10 cellular contexts compared by ENCODE assay signal in genomic region chr3:186514296-186515002, GRCh38. TPM values are rescaled to one million over a fixed set of nuclear protein-coding genes. Genes with fewer than 3 reads are reported as not detected.
DNase-seq lines count a peak whose midpoint lies in the region; ATAC-seq and TF ChIP-seq lines count a peak whose summit lies in the region.
"Had no signal": no experiment of that assay in that cellular context is flagged by ENCODE, and none has a peak within 500 bp of the region (broad histone marks: within the 10 kb centered on the region; RNA-seq: fewer than 3 reads in every experiment).

No MANE protein-coding gene starts in this region.

- no peak for DNase-seq in AG04449 (ENCODE audit: low read depth, low spot score)
- DNase-seq in iPS DF 19.7 (ENCODE audit: low read depth, low spot score): peak; percentile 38
- DNase-seq in cerebellum (ENCODE audit: low spot score): no peak
- DNase-seq in aorta: no peak
- no peak for DNase-seq in NCI-H2029 (lab: John Stamatoyannopoulos, UW)
- DNase-seq: NCI-H187 treated with DMSO at 0.1 percent for 48 hours, ovary had no signal

- CTCF ChIA-PET in AG04449 (lab: Yijun Ruan, JAX): no interaction called here

- WGBS in aorta, 2 donors: 80 to 88% methylated on average over 3 of the region's 3 CpGs

- H3K36me3 ChIP-seq in aorta (ENCODE audit: control insufficient read depth in 1 of 2, insufficient read depth in 2 of 2, low read length in 1 of 2): no peaks in the 10 kb centered on the region
- H3K36me3 ChIP-seq: ovary had no signal

- intact Hi-C loops in aorta (cut with DNase I): no loop called here

- TF ChIP-seq CTCF in AG04449 (IDR thresholded peaks at IDR 0.05; ENCODE audit: insufficient read depth, low read length, missing control alignments) (peak; percentile 18), GM12873 (IDR thresholded peaks at IDR 0.05; ENCODE audit: insufficient read depth, low read depth, low read length, missing control alignments) (peak; percentile 69)

- H3K4me1 ChIP-seq in aorta (ENCODE audit: control insufficient read depth in 1 of 2, insufficient read depth in 2 of 2, low read length in 2 of 2): no peaks in the 10 kb centered on the region

- POLR2A ChIA-PET in AG04449 (lab: Yijun Ruan, JAX): no interaction called here

- H3K4me3 ChIP-seq in AG04449 (ENCODE audit: low read depth, low read length) (no peak overlapping the region), aorta (ENCODE audit: low read length in 2 of 2) (no peak overlapping the region)
- H3K4me3 ChIP-seq: ovary had no signal

- peak; percentile 70 for ATAC-seq in SK-N-SH treated with all-trans-retinoic acid at 6 μM for 48 hours
- ATAC-seq in aorta (ENCODE audit: low FRiP score): no peak
- no peak for ATAC-seq in GM21367 (IDR thresholded peaks at IDR 0.05; ENCODE audit: unreplicated experiment)

- no peak overlapping the region for H3K27ac ChIP-seq in aorta (ENCODE audit: low read depth in 1 of 2, low read length in 2 of 2)
- H3K27ac ChIP-seq: ovary had no signal

- peaks cover 3% of the 10 kb centered on the region for H3K9me3 ChIP-seq in aorta (ENCODE audit: control insufficient read depth, low read length)
- H3K9me3 ChIP-seq: ovary had no signal

- H3K27me3 ChIP-seq in aorta (ENCODE audit: control insufficient read depth in 1 of 2, insufficient read depth in 2 of 2, low read length in 1 of 2): no peaks in the 10 kb centered on the region
- H3K27me3 ChIP-seq: ovary had no signal

TF ChIP-seq in SK-N-SH treated with all-trans-retinoic acid at 6 μM for 48 hours, 23 proteins besides CTCF, POLR2A, EP300 and RAD21:
- TF ChIP-seq TSHZ2 (CRISPR knock-in tag; IDR thresholded peaks at IDR 0.05) (no peak), OSR1 (CRISPR knock-in tag; IDR thresholded peaks at IDR 0.05) (no peak), RARB (CRISPR knock-in tag; IDR thresholded peaks at IDR 0.05) (no peak), ZFP3 (CRISPR knock-in tag; IDR thresholded peaks at IDR 0.05) (no peak), ZNF565 (CRISPR knock-in tag; conservative IDR thresholded peaks at IDR 0.05; ENCODE audit: low read depth) (no peak), ZNF70 (CRISPR knock-in tag; IDR thresholded peaks at IDR 0.05) (no peak)

RNA-seq across cellular contexts. Expression of gene CRYGS, which starts 29.7 kb away (rescaled TPM):
- total RNA-seq in cerebellum (3.5 TPM), aorta (1 to 10 TPM; 3.0 to 7.5 TPM)
- 10 to 100 TPM in 1 of 2 donors, 1 to 10 TPM in 1; 2.5 to 24.8 TPM for polyA plus RNA-seq in aorta

RNA-seq across cellular contexts. Expression of gene TBCCD1, which starts 52.7 kb away (rescaled TPM):
- total RNA-seq in cerebellum (24.4 TPM), aorta (10 to 100 TPM; 11.5 to 13.3 TPM)
- 1 to 10 TPM; 5.1 to 5.3 TPM for polyA plus RNA-seq in aorta

RNA-seq across cellular contexts. Expression of gene DNAJB11, which starts 56.1 kb away (rescaled TPM):
- total RNA-seq in cerebellum: 30.1 TPM
- total RNA-seq in aorta: 10 to 100 TPM; 35.0 to 47.0 TPM
- 10 to 100 TPM; 36.7 to 40.2 TPM for polyA plus RNA-seq in aorta
